1 cellular context compared by ENCODE assay signal in the genomic region with DNA sequence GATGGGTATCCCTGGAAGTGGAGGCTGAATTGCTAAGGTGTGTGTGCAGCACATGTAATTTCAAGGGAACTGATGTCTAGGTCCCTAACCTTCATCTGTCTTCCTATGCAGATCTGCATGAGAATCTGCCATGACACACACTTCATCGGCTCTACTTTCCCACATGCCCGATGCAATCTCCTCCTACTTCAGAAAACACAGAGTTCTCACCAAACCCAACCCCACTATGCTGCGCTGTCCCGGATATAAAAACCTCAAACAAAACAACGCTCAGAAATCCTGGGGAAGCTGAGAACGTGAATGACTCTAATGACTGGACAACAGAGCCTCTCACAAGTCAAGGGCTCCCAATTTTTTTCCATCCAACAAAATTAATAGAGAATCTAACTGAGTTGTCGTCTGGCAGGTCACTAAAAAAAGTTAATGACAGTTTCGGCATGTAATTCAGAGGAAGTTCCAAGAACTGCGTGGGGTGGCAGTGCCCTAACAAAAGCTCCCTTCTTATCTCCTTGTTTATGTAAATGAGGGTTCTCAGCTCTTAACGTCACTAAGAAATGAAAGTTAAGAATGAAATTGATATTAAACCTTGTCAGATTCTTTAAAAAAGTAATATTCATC.
TF ChIP-seq lines count a peak whose summit lies in the region.

No MANE protein-coding gene starts in this region.

TF ChIP-seq in GM12878, 131 proteins besides CTCF, POLR2A, EP300 and RAD21 (continued from another document and continues in another):
- TF ChIP-seq, protein P1, sequence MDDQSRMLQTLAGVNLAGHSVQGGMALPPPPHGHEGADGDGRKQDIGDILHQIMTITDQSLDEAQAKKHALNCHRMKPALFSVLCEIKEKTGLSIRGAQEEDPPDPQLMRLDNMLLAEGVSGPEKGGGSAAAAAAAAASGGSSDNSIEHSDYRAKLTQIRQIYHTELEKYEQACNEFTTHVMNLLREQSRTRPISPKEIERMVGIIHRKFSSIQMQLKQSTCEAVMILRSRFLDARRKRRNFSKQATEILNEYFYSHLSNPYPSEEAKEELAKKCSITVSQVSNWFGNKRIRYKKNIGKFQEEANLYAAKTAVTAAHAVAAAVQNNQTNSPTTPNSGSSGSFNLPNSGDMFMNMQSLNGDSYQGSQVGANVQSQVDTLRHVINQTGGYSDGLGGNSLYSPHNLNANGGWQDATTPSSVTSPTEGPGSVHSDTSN (IDR thresholded peaks at IDR 0.05; ENCODE audit: insufficient replicate concordance, low read depth, low read length), result no peak
- TF ChIP-seq, protein P2, sequence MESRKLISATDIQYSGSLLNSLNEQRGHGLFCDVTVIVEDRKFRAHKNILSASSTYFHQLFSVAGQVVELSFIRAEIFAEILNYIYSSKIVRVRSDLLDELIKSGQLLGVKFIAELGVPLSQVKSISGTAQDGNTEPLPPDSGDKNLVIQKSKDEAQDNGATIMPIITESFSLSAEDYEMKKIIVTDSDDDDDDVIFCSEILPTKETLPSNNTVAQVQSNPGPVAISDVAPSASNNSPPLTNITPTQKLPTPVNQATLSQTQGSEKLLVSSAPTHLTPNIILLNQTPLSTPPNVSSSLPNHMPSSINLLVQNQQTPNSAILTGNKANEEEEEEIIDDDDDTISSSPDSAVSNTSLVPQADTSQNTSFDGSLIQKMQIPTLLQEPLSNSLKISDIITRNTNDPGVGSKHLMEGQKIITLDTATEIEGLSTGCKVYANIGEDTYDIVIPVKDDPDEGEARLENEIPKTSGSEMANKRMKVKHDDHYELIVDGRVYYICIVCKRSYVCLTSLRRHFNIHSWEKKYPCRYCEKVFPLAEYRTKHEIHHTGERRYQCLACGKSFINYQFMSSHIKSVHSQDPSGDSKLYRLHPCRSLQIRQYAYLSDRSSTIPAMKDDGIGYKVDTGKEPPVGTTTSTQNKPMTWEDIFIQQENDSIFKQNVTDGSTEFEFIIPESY (IDR thresholded peaks at IDR 0.05), result no peak
- TF ChIP-seq, protein P3, sequence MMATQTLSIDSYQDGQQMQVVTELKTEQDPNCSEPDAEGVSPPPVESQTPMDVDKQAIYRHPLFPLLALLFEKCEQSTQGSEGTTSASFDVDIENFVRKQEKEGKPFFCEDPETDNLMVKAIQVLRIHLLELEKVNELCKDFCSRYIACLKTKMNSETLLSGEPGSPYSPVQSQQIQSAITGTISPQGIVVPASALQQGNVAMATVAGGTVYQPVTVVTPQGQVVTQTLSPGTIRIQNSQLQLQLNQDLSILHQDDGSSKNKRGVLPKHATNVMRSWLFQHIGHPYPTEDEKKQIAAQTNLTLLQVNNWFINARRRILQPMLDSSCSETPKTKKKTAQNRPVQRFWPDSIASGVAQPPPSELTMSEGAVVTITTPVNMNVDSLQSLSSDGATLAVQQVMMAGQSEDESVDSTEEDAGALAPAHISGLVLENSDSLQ (IDR thresholded peaks at IDR 0.05), result no peak; the same call in 1 of the 2 replicates
- TF ChIP-seq POU2F2 (IDR thresholded peaks at IDR 0.05; ENCODE audit: borderline replicate concordance, low read depth, low read length), result 0 out of 3 replicates have a peak, but pooled peaks have one; percentile 48
- peak; percentile 57; a peak in 3 of 4 replicates for TF ChIP-seq IKZF2 (IDR thresholded peaks at IDR 0.05)
- TF ChIP-seq POLR2AphosphoS5 (IDR thresholded peaks at IDR 0.05; ENCODE audit: low read length), result peak; percentile 66
- no peak for TF ChIP-seq HDGF (IDR thresholded peaks at IDR 0.05)
- TF ChIP-seq NR2C2 (IDR thresholded peaks at IDR 0.05; ENCODE audit: borderline replicate concordance, control insufficient read depth, insufficient read length, low read depth), result no peak
- peak; percentile 48; the same call in 1 of the 2 replicates for TF ChIP-seq MTA2 (IDR thresholded peaks at IDR 0.05; ENCODE audit: low read depth)
- no peak for TF ChIP-seq RAD51 (IDR thresholded peaks at IDR 0.05)
- TF ChIP-seq MEF2B (IDR thresholded peaks at IDR 0.05; ENCODE audit: partially characterized antibody, poor library complexity, severe bottlenecking), result no peak
- TF ChIP-seq RUNX3 (IDR thresholded peaks at IDR 0.05; ENCODE audit: low read length), result peak; percentile 61
- TF ChIP-seq, protein P4, sequence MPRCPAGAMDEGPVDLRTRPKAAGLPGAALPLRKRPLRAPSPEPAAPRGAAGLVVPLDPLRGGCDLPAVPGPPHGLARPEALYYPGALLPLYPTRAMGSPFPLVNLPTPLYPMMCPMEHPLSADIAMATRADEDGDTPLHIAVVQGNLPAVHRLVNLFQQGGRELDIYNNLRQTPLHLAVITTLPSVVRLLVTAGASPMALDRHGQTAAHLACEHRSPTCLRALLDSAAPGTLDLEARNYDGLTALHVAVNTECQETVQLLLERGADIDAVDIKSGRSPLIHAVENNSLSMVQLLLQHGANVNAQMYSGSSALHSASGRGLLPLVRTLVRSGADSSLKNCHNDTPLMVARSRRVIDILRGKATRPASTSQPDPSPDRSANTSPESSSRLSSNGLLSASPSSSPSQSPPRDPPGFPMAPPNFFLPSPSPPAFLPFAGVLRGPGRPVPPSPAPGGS (IDR thresholded peaks at IDR 0.05; ENCODE audit: borderline replicate concordance, insufficient read depth, low read depth, low read length, poor library complexity, severe bottlenecking), result peak; percentile 29
- TF ChIP-seq, protein P5, sequence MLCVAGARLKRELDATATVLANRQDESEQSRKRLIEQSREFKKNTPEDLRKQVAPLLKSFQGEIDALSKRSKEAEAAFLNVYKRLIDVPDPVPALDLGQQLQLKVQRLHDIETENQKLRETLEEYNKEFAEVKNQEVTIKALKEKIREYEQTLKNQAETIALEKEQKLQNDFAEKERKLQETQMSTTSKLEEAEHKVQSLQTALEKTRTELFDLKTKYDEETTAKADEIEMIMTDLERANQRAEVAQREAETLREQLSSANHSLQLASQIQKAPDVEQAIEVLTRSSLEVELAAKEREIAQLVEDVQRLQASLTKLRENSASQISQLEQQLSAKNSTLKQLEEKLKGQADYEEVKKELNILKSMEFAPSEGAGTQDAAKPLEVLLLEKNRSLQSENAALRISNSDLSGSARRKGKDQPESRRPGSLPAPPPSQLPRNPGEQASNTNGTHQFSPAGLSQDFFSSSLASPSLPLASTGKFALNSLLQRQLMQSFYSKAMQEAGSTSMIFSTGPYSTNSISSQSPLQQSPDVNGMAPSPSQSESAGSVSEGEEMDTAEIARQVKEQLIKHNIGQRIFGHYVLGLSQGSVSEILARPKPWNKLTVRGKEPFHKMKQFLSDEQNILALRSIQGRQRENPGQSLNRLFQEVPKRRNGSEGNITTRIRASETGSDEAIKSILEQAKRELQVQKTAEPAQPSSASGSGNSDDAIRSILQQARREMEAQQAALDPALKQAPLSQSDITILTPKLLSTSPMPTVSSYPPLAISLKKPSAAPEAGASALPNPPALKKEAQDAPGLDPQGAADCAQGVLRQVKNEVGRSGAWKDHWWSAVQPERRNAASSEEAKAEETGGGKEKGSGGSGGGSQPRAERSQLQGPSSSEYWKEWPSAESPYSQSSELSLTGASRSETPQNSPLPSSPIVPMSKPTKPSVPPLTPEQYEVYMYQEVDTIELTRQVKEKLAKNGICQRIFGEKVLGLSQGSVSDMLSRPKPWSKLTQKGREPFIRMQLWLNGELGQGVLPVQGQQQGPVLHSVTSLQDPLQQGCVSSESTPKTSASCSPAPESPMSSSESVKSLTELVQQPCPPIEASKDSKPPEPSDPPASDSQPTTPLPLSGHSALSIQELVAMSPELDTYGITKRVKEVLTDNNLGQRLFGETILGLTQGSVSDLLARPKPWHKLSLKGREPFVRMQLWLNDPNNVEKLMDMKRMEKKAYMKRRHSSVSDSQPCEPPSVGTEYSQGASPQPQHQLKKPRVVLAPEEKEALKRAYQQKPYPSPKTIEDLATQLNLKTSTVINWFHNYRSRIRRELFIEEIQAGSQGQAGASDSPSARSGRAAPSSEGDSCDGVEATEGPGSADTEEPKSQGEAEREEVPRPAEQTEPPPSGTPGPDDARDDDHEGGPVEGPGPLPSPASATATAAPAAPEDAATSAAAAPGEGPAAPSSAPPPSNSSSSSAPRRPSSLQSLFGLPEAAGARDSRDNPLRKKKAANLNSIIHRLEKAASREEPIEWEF (IDR thresholded peaks at IDR 0.05; ENCODE audit: insufficient replicate concordance, low read depth, low read length), result no peak
- TF ChIP-seq, protein P6, sequence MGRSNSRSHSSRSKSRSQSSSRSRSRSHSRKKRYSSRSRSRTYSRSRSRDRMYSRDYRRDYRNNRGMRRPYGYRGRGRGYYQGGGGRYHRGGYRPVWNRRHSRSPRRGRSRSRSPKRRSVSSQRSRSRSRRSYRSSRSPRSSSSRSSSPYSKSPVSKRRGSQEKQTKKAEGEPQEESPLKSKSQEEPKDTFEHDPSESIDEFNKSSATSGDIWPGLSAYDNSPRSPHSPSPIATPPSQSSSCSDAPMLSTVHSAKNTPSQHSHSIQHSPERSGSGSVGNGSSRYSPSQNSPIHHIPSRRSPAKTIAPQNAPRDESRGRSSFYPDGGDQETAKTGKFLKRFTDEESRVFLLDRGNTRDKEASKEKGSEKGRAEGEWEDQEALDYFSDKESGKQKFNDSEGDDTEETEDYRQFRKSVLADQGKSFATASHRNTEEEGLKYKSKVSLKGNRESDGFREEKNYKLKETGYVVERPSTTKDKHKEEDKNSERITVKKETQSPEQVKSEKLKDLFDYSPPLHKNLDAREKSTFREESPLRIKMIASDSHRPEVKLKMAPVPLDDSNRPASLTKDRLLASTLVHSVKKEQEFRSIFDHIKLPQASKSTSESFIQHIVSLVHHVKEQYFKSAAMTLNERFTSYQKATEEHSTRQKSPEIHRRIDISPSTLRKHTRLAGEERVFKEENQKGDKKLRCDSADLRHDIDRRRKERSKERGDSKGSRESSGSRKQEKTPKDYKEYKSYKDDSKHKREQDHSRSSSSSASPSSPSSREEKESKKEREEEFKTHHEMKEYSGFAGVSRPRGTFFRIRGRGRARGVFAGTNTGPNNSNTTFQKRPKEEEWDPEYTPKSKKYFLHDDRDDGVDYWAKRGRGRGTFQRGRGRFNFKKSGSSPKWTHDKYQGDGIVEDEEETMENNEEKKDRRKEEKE (IDR thresholded peaks at IDR 0.05), result no peak
- TF ChIP-seq HDAC2 (IDR thresholded peaks at IDR 0.05), result no peak
- no peak for TF ChIP-seq PML (IDR thresholded peaks at IDR 0.05; ENCODE audit: low read length)
- TF ChIP-seq, protein P7, sequence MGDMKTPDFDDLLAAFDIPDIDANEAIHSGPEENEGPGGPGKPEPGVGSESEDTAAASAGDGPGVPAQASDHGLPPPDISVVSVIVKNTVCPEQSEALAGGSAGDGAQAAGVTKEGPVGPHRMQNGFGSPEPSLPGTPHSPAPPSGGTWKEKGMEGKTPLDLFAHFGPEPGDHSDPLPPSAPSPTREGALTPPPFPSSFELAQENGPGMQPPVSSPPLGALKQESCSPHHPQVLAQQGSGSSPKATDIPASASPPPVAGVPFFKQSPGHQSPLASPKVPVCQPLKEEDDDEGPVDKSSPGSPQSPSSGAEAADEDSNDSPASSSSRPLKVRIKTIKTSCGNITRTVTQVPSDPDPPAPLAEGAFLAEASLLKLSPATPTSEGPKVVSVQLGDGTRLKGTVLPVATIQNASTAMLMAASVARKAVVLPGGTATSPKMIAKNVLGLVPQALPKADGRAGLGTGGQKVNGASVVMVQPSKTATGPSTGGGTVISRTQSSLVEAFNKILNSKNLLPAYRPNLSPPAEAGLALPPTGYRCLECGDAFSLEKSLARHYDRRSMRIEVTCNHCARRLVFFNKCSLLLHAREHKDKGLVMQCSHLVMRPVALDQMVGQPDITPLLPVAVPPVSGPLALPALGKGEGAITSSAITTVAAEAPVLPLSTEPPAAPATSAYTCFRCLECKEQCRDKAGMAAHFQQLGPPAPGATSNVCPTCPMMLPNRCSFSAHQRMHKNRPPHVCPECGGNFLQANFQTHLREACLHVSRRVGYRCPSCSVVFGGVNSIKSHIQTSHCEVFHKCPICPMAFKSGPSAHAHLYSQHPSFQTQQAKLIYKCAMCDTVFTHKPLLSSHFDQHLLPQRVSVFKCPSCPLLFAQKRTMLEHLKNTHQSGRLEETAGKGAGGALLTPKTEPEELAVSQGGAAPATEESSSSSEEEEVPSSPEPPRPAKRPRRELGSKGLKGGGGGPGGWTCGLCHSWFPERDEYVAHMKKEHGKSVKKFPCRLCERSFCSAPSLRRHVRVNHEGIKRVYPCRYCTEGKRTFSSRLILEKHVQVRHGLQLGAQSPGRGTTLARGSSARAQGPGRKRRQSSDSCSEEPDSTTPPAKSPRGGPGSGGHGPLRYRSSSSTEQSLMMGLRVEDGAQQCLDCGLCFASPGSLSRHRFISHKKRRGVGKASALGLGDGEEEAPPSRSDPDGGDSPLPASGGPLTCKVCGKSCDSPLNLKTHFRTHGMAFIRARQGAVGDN (IDR thresholded peaks at IDR 0.05), result 0 out of 2 replicates have a peak, but pooled peaks have one; percentile 25
- peak; percentile 53 for TF ChIP-seq IKZF1 (conservative IDR thresholded peaks at IDR 0.05)
- TF ChIP-seq HCFC1 (IDR thresholded peaks at IDR 0.05; ENCODE audit: low read length), result 0 out of 2 replicates have a peak, but pooled peaks have one; percentile 19
- TF ChIP-seq SIX5 (IDR thresholded peaks at IDR 0.05; ENCODE audit: low read depth, low read length, severe bottlenecking), result no peak
- TF ChIP-seq, protein P8, sequence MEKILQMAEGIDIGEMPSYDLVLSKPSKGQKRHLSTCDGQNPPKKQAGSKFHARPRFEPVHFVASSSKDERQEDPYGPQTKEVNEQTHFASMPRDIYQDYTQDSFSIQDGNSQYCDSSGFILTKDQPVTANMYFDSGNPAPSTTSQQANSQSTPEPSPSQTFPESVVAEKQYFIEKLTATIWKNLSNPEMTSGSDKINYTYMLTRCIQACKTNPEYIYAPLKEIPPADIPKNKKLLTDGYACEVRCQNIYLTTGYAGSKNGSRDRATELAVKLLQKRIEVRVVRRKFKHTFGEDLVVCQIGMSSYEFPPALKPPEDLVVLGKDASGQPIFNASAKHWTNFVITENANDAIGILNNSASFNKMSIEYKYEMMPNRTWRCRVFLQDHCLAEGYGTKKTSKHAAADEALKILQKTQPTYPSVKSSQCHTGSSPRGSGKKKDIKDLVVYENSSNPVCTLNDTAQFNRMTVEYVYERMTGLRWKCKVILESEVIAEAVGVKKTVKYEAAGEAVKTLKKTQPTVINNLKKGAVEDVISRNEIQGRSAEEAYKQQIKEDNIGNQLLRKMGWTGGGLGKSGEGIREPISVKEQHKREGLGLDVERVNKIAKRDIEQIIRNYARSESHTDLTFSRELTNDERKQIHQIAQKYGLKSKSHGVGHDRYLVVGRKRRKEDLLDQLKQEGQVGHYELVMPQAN (conservative IDR thresholded peaks at IDR 0.05), result no peak
- no peak for TF ChIP-seq NFXL1 (IDR thresholded peaks at IDR 0.05; ENCODE audit: borderline replicate concordance)
- TF ChIP-seq FOXK2 (IDR thresholded peaks at IDR 0.05), result no peak
- TF ChIP-seq, protein P9, sequence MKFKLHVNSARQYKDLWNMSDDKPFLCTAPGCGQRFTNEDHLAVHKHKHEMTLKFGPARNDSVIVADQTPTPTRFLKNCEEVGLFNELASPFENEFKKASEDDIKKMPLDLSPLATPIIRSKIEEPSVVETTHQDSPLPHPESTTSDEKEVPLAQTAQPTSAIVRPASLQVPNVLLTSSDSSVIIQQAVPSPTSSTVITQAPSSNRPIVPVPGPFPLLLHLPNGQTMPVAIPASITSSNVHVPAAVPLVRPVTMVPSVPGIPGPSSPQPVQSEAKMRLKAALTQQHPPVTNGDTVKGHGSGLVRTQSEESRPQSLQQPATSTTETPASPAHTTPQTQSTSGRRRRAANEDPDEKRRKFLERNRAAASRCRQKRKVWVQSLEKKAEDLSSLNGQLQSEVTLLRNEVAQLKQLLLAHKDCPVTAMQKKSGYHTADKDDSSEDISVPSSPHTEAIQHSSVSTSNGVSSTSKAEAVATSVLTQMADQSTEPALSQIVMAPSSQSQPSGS (IDR thresholded peaks at IDR 0.05; ENCODE audit: low read length), result no peak
- no peak for TF ChIP-seq RBBP5 (conservative IDR thresholded peaks at IDR 0.05)
- no peak for TF ChIP-seq TCF7 (IDR thresholded peaks at IDR 0.05; ENCODE audit: borderline replicate concordance)
